In genomic region chr17:77371888-77372443, GRCh38 we compare ENCODE assay signal across 8 cellular contexts.
A peak's percentile ranks its signal among the peaks of the same experiment; 100 is the strongest.
DNase-seq lines count a peak whose midpoint lies in the region; ATAC-seq and TF ChIP-seq lines count a peak whose summit lies in the region.

No MANE protein-coding gene starts in this region.

- H3K4me2 ChIP-seq in DND-41 (ENCODE audit: insufficient read depth, low read length) (peak overlapping the region; percentile 94), parathyroid adenoma (ENCODE audit: low read length) (peak overlapping the region; percentile 94)

- H3K9me3 Mint-ChIP-seq in T-helper 2 cell treated with Interferon-gamma antibody and Interleukin-4, amounts not matched to agents 5 μg/mL and 100 μg/mL, for 36 hours = no peaks in the 10 kb centered on the region

- ATAC-seq in DND-41 (ENCODE audit: insufficient read depth, low read depth) (no peak), GM21723 (IDR thresholded peaks at IDR 0.05; ENCODE audit: unreplicated experiment) (no peak)

- H3K27me3 Mint-ChIP-seq in T-helper 2 cell treated with Interferon-gamma antibody and Interleukin-4, amounts not matched to agents 5 μg/mL and 100 μg/mL, for 36 hours (ENCODE audit: low read depth) = no peaks in the 10 kb centered on the region

- H3K27ac ChIP-seq in DND-41 (ENCODE audit: low read length) (peak overlapping the region; percentile 74), parathyroid adenoma (peak overlapping the region; percentile 62)

- peak overlapping the region; percentile 88 for H3K9ac ChIP-seq in DND-41 (ENCODE audit: low read depth, low read length)
- H3K9ac ChIP-seq in parathyroid adenoma = no peak overlapping the region

- H3K79me2 ChIP-seq in DND-41 (ENCODE audit: insufficient read depth, low read length) (peaks cover 38% of the 10 kb centered on the region), parathyroid adenoma (peaks cover 49% of the 10 kb centered on the region)

- H3K4me1 ChIP-seq in DND-41 (ENCODE audit: insufficient read depth, low read length) (peaks cover 46% of the 10 kb centered on the region), parathyroid adenoma (peaks cover 23% of the 10 kb centered on the region)

- H3K4me1 Mint-ChIP-seq in T-helper 2 cell treated with Interferon-gamma antibody and Interleukin-4, amounts not matched to agents 5 μg/mL and 100 μg/mL, for 36 hours (ENCODE audit: low read depth) = peaks cover 47% of the 10 kb centered on the region

- H3K9me3 ChIP-seq in DND-41 (ENCODE audit: insufficient read depth, low read length, severe bottlenecking) = no peaks in the 10 kb centered on the region
- H3K9me3 ChIP-seq in parathyroid adenoma (ENCODE audit: control insufficient read depth, low read length) = no peaks in the 10 kb centered on the region

- H3K4me3 ChIP-seq in DND-41 (ENCODE audit: low read depth in 1 of 2, low read length in 2 of 2) (peak overlapping the region in 1 of 2 experiments; percentile 95; a peak in 2 of 4 replicates), fibroblast of pulmonary artery (replicated peaks; ENCODE audit: low read depth, low read length) (peak overlapping the region; percentile 82), parathyroid adenoma (ENCODE audit: low read depth, low read length) (no peak overlapping the region)

- peak overlapping the region; percentile 84 for H3K4me3 Mint-ChIP-seq in T-helper 2 cell treated with Interferon-gamma antibody and Interleukin-4, amounts not matched to agents 5 μg/mL and 100 μg/mL, for 36 hours

- H3K36me3 ChIP-seq in DND-41 (ENCODE audit: insufficient read depth, low read length) = peaks cover 6% of the 10 kb centered on the region; the same call in 1 of the 2 replicates
- no peaks in the 10 kb centered on the region for H3K36me3 ChIP-seq in parathyroid adenoma (ENCODE audit: control insufficient read depth, insufficient read depth, low read length)

- H4K20me1 ChIP-seq in DND-41 (ENCODE audit: insufficient read depth, low read length) = peaks cover 35% of the 10 kb centered on the region

- H3K27ac Mint-ChIP-seq in T-helper 2 cell treated with Interferon-gamma antibody and Interleukin-4, amounts not matched to agents 5 μg/mL and 100 μg/mL, for 36 hours = peak overlapping the region; percentile 85

- no peaks in the 10 kb centered on the region for H3K27me3 ChIP-seq in DND-41 (ENCODE audit: insufficient read depth, low read length, poor library complexity)
- no peaks in the 10 kb centered on the region for H3K27me3 ChIP-seq in parathyroid adenoma (ENCODE audit: control insufficient read depth, insufficient read depth, low read length)

- H3K36me3 Mint-ChIP-seq in T-helper 2 cell treated with Interferon-gamma antibody and Interleukin-4, amounts not matched to agents 5 μg/mL and 100 μg/mL, for 36 hours (ENCODE audit: low read depth) = peaks cover 24% of the 10 kb centered on the region

- no peak for TF ChIP-seq CTCF in DND-41 (IDR thresholded peaks at IDR 0.05; ENCODE audit: borderline replicate concordance, extremely low read depth, low read length, poor library complexity, severe bottlenecking)
- TF ChIP-seq CTCF in fibroblast of pulmonary artery (IDR thresholded peaks at IDR 0.05; ENCODE audit: low read length, missing control alignments) = no peak
- TF ChIP-seq CTCF in parathyroid adenoma (IDR thresholded peaks at IDR 0.05) = no peak

- H2AFZ ChIP-seq in DND-41 (ENCODE audit: low read depth, low read length) (0 out of 2 replicates have a peak overlapping the region, but pooled peaks have one; percentile 54), parathyroid adenoma (no peak overlapping the region)

- DNase-seq in DND-41 (no peak), fibroblast of pulmonary artery (ENCODE audit: low read depth) (no peak), Ammon's horn (ENCODE audit: low spot score) (no peak), H4 (ENCODE audit: low spot score) (no peak), HT-29 (ENCODE audit: low spot score) (no peak)
- DNase-seq in T-helper 2 cell treated with Interferon-gamma antibody and Interleukin-4, amounts not matched to agents 5 μg/mL and 100 μg/mL, for 36 hours (ENCODE audit: low spot score) = no peak
